ENCODE assay signal across 1 cellular context in genomic region chr5:80078921-80079320, GRCh38.
TF ChIP-seq lines count a peak whose summit lies in the region.

No MANE protein-coding gene starts in this region.

TF ChIP-seq in K562, 482 proteins besides CTCF, POLR2A, EP300 and RAD21 (continued from another document and continues in another):
- TF ChIP-seq PATZ1 (CRISPR knock-in tag; IDR thresholded peaks at IDR 0.05; ENCODE audit: borderline replicate concordance) = no peak
- TF ChIP-seq FOXJ2 (tag; IDR thresholded peaks at IDR 0.05) = no peak
- TF ChIP-seq ZZZ3 (IDR thresholded peaks at IDR 0.05) = no peak
- no peak for TF ChIP-seq PTTG1 (tag; IDR thresholded peaks at IDR 0.05; ENCODE audit: low read depth)
- no peak for TF ChIP-seq PRDM10 (IDR thresholded peaks at IDR 0.05; ENCODE audit: partially characterized antibody)
- no peak for TF ChIP-seq ZSCAN32 (CRISPR knock-in tag; IDR thresholded peaks at IDR 0.05)
- TF ChIP-seq BDP1 (IDR thresholded peaks at IDR 0.05; ENCODE audit: insufficient read depth, insufficient read length) = no peak
- TF ChIP-seq SOX6 (IDR thresholded peaks at IDR 0.05) = peak; percentile 92
- TF ChIP-seq CREBBP (IDR thresholded peaks at IDR 0.05; ENCODE audit: low read depth, low read length) = no peak
- no peak for TF ChIP-seq CREB5 (CRISPR knock-in tag; IDR thresholded peaks at IDR 0.05)
- TF ChIP-seq TFAM (CRISPR knock-in tag; conservative IDR thresholded peaks at IDR 0.05) = no peak
- no peak for TF ChIP-seq ATF1 (CRISPR knock-in tag; IDR thresholded peaks at IDR 0.05)
- peak; percentile 34; the same call in 1 of the 2 replicates for TF ChIP-seq ATF1 (tag; IDR thresholded peaks at IDR 0.05)
- peak in 1 of 2 experiments; percentile 16 for TF ChIP-seq E2F6 (IDR thresholded peaks at IDR 0.05; ENCODE audit: borderline replicate concordance in 1 of 2, extremely low read depth in 1 of 2, insufficient read depth in 1 of 2, insufficient read length in 1 of 2, low read depth in 1 of 2, low read length in 1 of 2, poor library complexity in 1 of 2, severe bottlenecking in 1 of 2)
- TF ChIP-seq MNT (conservative IDR thresholded peaks at IDR 0.05) = no peak
- TF ChIP-seq HOXB6 (CRISPR knock-in tag; IDR thresholded peaks at IDR 0.05; ENCODE audit: borderline replicate concordance) = no peak
- no peak for TF ChIP-seq CBX3 (IDR thresholded peaks at IDR 0.05; ENCODE audit: borderline replicate concordance in 1 of 2, low read length in 2 of 2)
- TF ChIP-seq PCBP2 (IDR thresholded peaks at IDR 0.05; ENCODE audit: low read depth, low read length, poor library complexity, severe bottlenecking) = no peak
- TF ChIP-seq DIDO1 (tag; IDR thresholded peaks at IDR 0.05; ENCODE audit: low read depth) = no peak
- peak; percentile 76 for TF ChIP-seq KLF16 (IDR thresholded peaks at IDR 0.05)
- TF ChIP-seq RNF2 (IDR thresholded peaks at IDR 0.05) = no peak
- TF ChIP-seq TRIM24 (IDR thresholded peaks at IDR 0.05) = 0 out of 4 replicates have a peak, but pooled peaks of 1 of the 2 experiments have one; percentile 49
- no peak for TF ChIP-seq CHD1 (IDR thresholded peaks at IDR 0.05; ENCODE audit: low read length)
- peak; percentile 86 for TF ChIP-seq CBFA2T3 (IDR thresholded peaks at IDR 0.05)
- no peak for TF ChIP-seq ZFX (CRISPR knock-in tag; IDR thresholded peaks at IDR 0.05)
- no peak for TF ChIP-seq KHSRP (IDR thresholded peaks at IDR 0.05)
- TF ChIP-seq ZNF41 (CRISPR knock-in tag; conservative IDR thresholded peaks at IDR 0.05) = no peak
- TF ChIP-seq ZNF23 (CRISPR knock-in tag; IDR thresholded peaks at IDR 0.05) = no peak
- peak; percentile 60; the same call in 1 of the 2 replicates for TF ChIP-seq CTBP1 (IDR thresholded peaks at IDR 0.05; ENCODE audit: borderline replicate concordance)
- no peak for TF ChIP-seq KAT8 (IDR thresholded peaks at IDR 0.05; ENCODE audit: low read depth)
- no peak for TF ChIP-seq MTA3 (IDR thresholded peaks at IDR 0.05; ENCODE audit: borderline replicate concordance)
- no peak for TF ChIP-seq IFI16 (CRISPR knock-in tag; IDR thresholded peaks at IDR 0.05)
- TF ChIP-seq AFF4 (CRISPR knock-in tag; IDR thresholded peaks at IDR 0.05) = no peak
- TF ChIP-seq GABPB1 (CRISPR knock-in tag; IDR thresholded peaks at IDR 0.05) = no peak
- no peak for TF ChIP-seq GTF2B (IDR thresholded peaks at IDR 0.05; ENCODE audit: extremely low read depth, insufficient read length)
- TF ChIP-seq ZBTB5 (IDR thresholded peaks at IDR 0.05) = no peak
- no peak for TF ChIP-seq NUFIP1 (IDR thresholded peaks at IDR 0.05; ENCODE audit: partially characterized antibody)
- TF ChIP-seq NRF1 (conservative IDR thresholded peaks at IDR 0.05 in 1 of 2, IDR thresholded peaks at IDR 0.05 in 1 of 2) = no peak
- TF ChIP-seq TCF3 (CRISPR knock-in tag; IDR thresholded peaks at IDR 0.05) = peak; percentile 70
- TF ChIP-seq MXI1 (IDR thresholded peaks at IDR 0.05; ENCODE audit: low read depth, low read length) = no peak
- TF ChIP-seq SNIP1 (IDR thresholded peaks at IDR 0.05; ENCODE audit: low read depth) = no peak
- TF ChIP-seq TFE3 (CRISPR knock-in tag; IDR thresholded peaks at IDR 0.05) = no peak
- TF ChIP-seq HMBOX1 (IDR thresholded peaks at IDR 0.05) = no peak
- no peak for TF ChIP-seq NCOA2 (IDR thresholded peaks at IDR 0.05; ENCODE audit: partially characterized antibody in 2 of 2)
